In the genomic region with DNA sequence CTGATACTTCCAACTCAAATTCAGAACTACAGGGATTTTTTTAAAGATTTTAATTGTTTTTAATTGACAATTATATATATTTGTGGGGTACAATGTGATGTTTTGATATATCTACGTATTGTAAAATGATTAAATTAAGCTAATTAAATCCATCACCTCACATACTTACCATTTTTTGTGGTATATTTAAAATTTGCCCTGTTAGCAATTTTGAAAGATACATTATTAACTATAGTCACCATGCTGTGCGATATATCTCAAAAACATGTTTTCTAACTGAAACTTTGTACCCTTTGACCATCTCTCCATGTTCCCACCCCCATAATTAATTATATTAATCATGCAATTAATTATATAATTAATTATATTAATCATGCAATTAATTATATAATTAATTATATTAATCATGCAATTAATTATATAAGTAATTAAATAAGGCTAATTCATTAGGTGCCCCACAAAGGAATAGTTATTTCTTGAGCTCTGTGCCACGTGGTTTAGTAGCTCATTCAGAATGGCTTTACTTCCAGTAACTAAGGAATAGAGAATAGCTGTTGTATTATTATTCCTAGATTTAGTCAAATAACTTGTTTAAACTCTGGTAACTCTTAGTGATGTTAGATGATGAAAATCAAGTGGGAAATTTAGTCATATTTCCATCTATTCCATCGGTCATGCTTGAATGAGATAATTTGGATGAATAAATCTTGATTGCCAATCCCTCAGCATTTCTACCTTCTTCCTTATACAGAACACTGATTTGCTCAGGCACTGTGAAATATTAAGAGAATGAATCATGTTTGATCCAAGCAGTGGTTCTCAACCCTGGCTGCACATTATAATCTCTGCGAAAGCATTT, we compare ENCODE assay signal across 8 cellular contexts. TPM values are rescaled to one million over a fixed set of nuclear protein-coding genes. Genes with fewer than 3 reads are reported as not detected.
DNase-seq lines count a peak whose midpoint lies in the region; ATAC-seq and TF ChIP-seq lines count a peak whose summit lies in the region.

No MANE protein-coding gene starts in this region.

- peak overlapping the region; percentile 73 for H3K4me3 Mint-ChIP-seq in activated CD4-positive, alpha-beta T cell treated with anti-CD3 and anti-CD28 coated beads for 36 hours
- peak overlapping the region; percentile 96 for H3K4me3 Mint-ChIP-seq in glutamatergic neuron (ENCODE audit: unreplicated experiment)
- peak overlapping the region; percentile 66 for H3K4me3 Mint-ChIP-seq in stimulated activated effector memory CD8-positive, alpha-beta T cell treated with anti-CD3 and anti-CD28 coated beads, Interleukin-12 subunit alpha, Interleukin-12 subunit beta, amount 100 ng/mL, for 72 hours

- peak overlapping the region; percentile 67; the same call in 1 of the 2 replicates for H3K27ac ChIP-seq in VCaP

- CTCF ChIA-PET in activated CD4-positive, alpha-beta T cell treated with anti-CD3 and anti-CD28 coated beads for 36 hours (lab: Charles Lee) = interaction anchor here (0.9 to 6.1 kb wide), 11 partner anchors 9 to 172 kb away, joined by 3 to 127 read pairs (median 5); a partner anchor contains a TSS

- no peak for ATAC-seq in activated CD4-positive, alpha-beta T cell treated with anti-CD3 and anti-CD28 coated beads for 36 hours
- ATAC-seq in stimulated activated effector memory CD8-positive, alpha-beta T cell treated with anti-CD3 and anti-CD28 coated beads, Interleukin-12 subunit alpha, Interleukin-12 subunit beta, amount 100 ng/mL, for 72 hours = no peak
- no peak for ATAC-seq in HG03175 (IDR thresholded peaks at IDR 0.05; ENCODE audit: unreplicated experiment)

- no peak for DNase-seq in activated CD4-positive, alpha-beta T cell treated with anti-CD3 and anti-CD28 coated beads for 36 hours
- no peak for DNase-seq in activated CD4-positive, alpha-beta T cell treated with anti-CD3 and anti-CD28 coated beads for 4 hours
- DNase-seq in glutamatergic neuron (no peak), NCI-H1417 (lab: John Stamatoyannopoulos, UW) (no peak), NCI-H524 (lab: John Stamatoyannopoulos, UW) (no peak)
- no peak for DNase-seq in stimulated activated effector memory CD8-positive, alpha-beta T cell treated with anti-CD3 and anti-CD28 coated beads, Interleukin-12 subunit alpha, Interleukin-12 subunit beta, amount 100 ng/mL, for 72 hours (ENCODE audit: low spot score in 2 of 2)

- peaks cover 6% of the 10 kb centered on the region for H3K27me3 Mint-ChIP-seq in activated CD4-positive, alpha-beta T cell treated with anti-CD3 and anti-CD28 coated beads for 36 hours
- peaks cover 1% of the 10 kb centered on the region for H3K27me3 Mint-ChIP-seq in glutamatergic neuron (ENCODE audit: unreplicated experiment)

- H3K36me3 Mint-ChIP-seq in activated CD4-positive, alpha-beta T cell treated with anti-CD3 and anti-CD28 coated beads for 36 hours (ENCODE audit: low read depth) = no peaks in the 10 kb centered on the region
- H3K36me3 Mint-ChIP-seq in glutamatergic neuron (ENCODE audit: unreplicated experiment) = no peaks in the 10 kb centered on the region
- H3K36me3 Mint-ChIP-seq in stimulated activated effector memory CD8-positive, alpha-beta T cell treated with anti-CD3 and anti-CD28 coated beads, Interleukin-12 subunit alpha, Interleukin-12 subunit beta, amount 100 ng/mL, for 72 hours = no peaks in the 10 kb centered on the region

- POLR2A ChIA-PET in activated CD4-positive, alpha-beta T cell treated with anti-CD3 and anti-CD28 coated beads for 36 hours (lab: Charles Lee) = no interaction called here

- H3K27ac Mint-ChIP-seq in activated CD4-positive, alpha-beta T cell treated with anti-CD3 and anti-CD28 coated beads for 36 hours = no peak overlapping the region
- H3K27ac Mint-ChIP-seq in glutamatergic neuron (ENCODE audit: unreplicated experiment) = peak overlapping the region; percentile 92
- no peak overlapping the region for H3K27ac Mint-ChIP-seq in stimulated activated effector memory CD8-positive, alpha-beta T cell treated with anti-CD3 and anti-CD28 coated beads, Interleukin-12 subunit alpha, Interleukin-12 subunit beta, amount 100 ng/mL, for 72 hours

- intact Hi-C loops in activated CD4-positive, alpha-beta T cell treated with anti-CD3 and anti-CD28 coated beads for 36 hours (cut with DNase I, micrococcal nuclease) = loop anchor here in 1 of 2 experiments (5.0 kb wide), 1 partner anchor 120 kb away; no protein-coding TSS in a partner anchor

- H3K9me3 Mint-ChIP-seq in activated CD4-positive, alpha-beta T cell treated with anti-CD3 and anti-CD28 coated beads for 36 hours (ENCODE audit: low read depth) = no peaks in the 10 kb centered on the region
- peaks cover 9% of the 10 kb centered on the region for H3K9me3 Mint-ChIP-seq in glutamatergic neuron (ENCODE audit: unreplicated experiment)
- no peaks in the 10 kb centered on the region for H3K9me3 Mint-ChIP-seq in stimulated activated effector memory CD8-positive, alpha-beta T cell treated with anti-CD3 and anti-CD28 coated beads, Interleukin-12 subunit alpha, Interleukin-12 subunit beta, amount 100 ng/mL, for 72 hours

- peaks cover 16% of the 10 kb centered on the region for H3K4me1 Mint-ChIP-seq in activated CD4-positive, alpha-beta T cell treated with anti-CD3 and anti-CD28 coated beads for 36 hours
- no peaks in the 10 kb centered on the region for H3K4me1 Mint-ChIP-seq in glutamatergic neuron (ENCODE audit: low read depth, unreplicated experiment)
- H3K4me1 Mint-ChIP-seq in stimulated activated effector memory CD8-positive, alpha-beta T cell treated with anti-CD3 and anti-CD28 coated beads, Interleukin-12 subunit alpha, Interleukin-12 subunit beta, amount 100 ng/mL, for 72 hours = peaks cover 10% of the 10 kb centered on the region

- TF ChIP-seq CTCF in VCaP (conservative IDR thresholded peaks at IDR 0.05) = no peak
- TF ChIP-seq CTCF in glutamatergic neuron (IDR thresholded peaks at IDR 0.05; ENCODE audit: partially characterized antibody, unreplicated experiment) = no peak

RNA-seq across cellular contexts. Expression of a gene that starts 25.1 kb away (rescaled TPM):
- total RNA-seq in activated CD4-positive, alpha-beta T cell treated with anti-CD3 and anti-CD28 coated beads for 36 hours = 10 to 100 TPM; 42.6 to 51.9 TPM
- 87.9 TPM for total RNA-seq in glutamatergic neuron (ENCODE audit: unreplicated experiment)

RNA-seq across cellular contexts. Expression of a gene that starts 38.2 kb away (rescaled TPM):
- 10 to 100 TPM; 50.5 to 56.5 TPM for total RNA-seq in activated CD4-positive, alpha-beta T cell treated with anti-CD3 and anti-CD28 coated beads for 36 hours
- total RNA-seq in glutamatergic neuron (ENCODE audit: unreplicated experiment) = 38.7 TPM
